In the genomic region with DNA sequence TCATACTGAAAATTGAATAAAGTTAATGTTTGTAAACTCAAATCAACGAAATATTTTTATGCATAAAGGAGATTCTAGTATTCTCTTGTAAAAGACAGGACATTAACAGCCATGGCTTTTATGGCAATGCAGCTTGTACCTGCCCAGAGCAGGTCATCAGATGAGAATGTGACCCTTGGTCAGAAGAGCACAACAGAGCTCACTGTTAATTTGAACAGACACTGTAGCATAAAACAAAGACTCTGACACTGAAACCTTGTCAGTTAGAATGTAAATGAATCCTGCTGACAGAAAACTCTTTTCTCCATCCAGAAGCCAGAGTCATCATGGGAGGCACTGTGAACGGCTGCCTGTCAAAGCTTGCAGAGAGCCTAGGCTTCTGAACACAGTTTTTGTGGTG, we compare ENCODE assay signal across 19 cellular contexts.
DNase-seq lines count a peak whose midpoint lies in the region; ATAC-seq and TF ChIP-seq lines count a peak whose summit lies in the region.
"Had no signal": no experiment of that assay in that cellular context is flagged by ENCODE, and none has a peak within 500 bp of the region (broad histone marks: within the 10 kb centered on the region; RNA-seq: fewer than 3 reads in every experiment).

No MANE protein-coding gene starts in this region.

- peaks cover 8% of the 10 kb centered on the region for H3K4me1 Mint-ChIP-seq in activated T-cell treated with anti-CD3 and anti-CD28 coated beads, Interleukin-2, amount 50 U/mL, for 72 hours (ENCODE audit: low read depth)
- no peaks in the 10 kb centered on the region for H3K4me1 Mint-ChIP-seq in type B pancreatic cell (ENCODE audit: unreplicated experiment)

- H3K9me3 Mint-ChIP-seq in activated T-cell treated with anti-CD3 and anti-CD28 coated beads, Interleukin-2, amount 50 U/mL, for 72 hours = peaks cover 2% of the 10 kb centered on the region in 2 donors
- no peaks in the 10 kb centered on the region for H3K9me3 Mint-ChIP-seq in type B pancreatic cell
- H3K9me3 Mint-ChIP-seq: CD4-positive, alpha-beta T cell had no signal

- no peak for DNase-seq in activated T-cell treated with anti-CD3 and anti-CD28 coated beads, Interleukin-2, amount 50 U/mL, for 72 hours
- DNase-seq in activated T-cell treated with anti-CD3 and anti-CD28 coated beads, Interleukin-2, amount 50 U/mL, for 48 hours = no peak
- DNase-seq in hepatocyte (ENCODE audit: low spot score) = peak; percentile 31
- peak; percentile 12 for DNase-seq in medulla oblongata (ENCODE audit: extremely low spot score)
- peak; percentile 4 for DNase-seq in superior temporal gyrus (ENCODE audit: extremely low spot score)
- DNase-seq in activated CD4-positive, alpha-beta T cell treated with anti-CD3 and anti-CD28 coated beads, Interleukin-2, amount 50 U/mL, for 4 hours = no peak
- DNase-seq in activated CD4-positive, CD25-positive, alpha-beta regulatory T cell treated with anti-CD3 and anti-CD28 coated beads, Interleukin-2, amount 50 U/mL, for 72 hours = no peak
- DNase-seq in type B pancreatic cell (ENCODE audit: extremely low spot score, unreplicated experiment) = no peak
- DNase-seq: AML-193; CD4-positive, alpha-beta T cell; DMS153; DMS79; GDM1 had no signal

- no peaks in the 10 kb centered on the region for H3K27me3 Mint-ChIP-seq in activated T-cell treated with anti-CD3 and anti-CD28 coated beads, Interleukin-2, amount 50 U/mL, for 72 hours (ENCODE audit: low read depth)
- no peaks in the 10 kb centered on the region for H3K27me3 Mint-ChIP-seq in type B pancreatic cell
- H3K27me3 Mint-ChIP-seq: CD4-positive, alpha-beta T cell had no signal

- no peak overlapping the region for H3K4me3 Mint-ChIP-seq in activated T-cell treated with anti-CD3 and anti-CD28 coated beads, Interleukin-2, amount 50 U/mL, for 72 hours
- H3K4me3 Mint-ChIP-seq in type B pancreatic cell = no peak overlapping the region
- H3K4me3 Mint-ChIP-seq: CD4-positive, alpha-beta T cell had no signal

- no peaks in the 10 kb centered on the region for H3K79me2 ChIP-seq in hepatocyte

- no peaks in the 10 kb centered on the region for H3K9me2 ChIP-seq in hepatocyte (replicated peaks; ENCODE audit: insufficient read depth)

- peak overlapping the region; percentile 19 for H3K4me2 ChIP-seq in hepatocyte
- H3K4me2 ChIP-seq: A549 had no signal

- no peak overlapping the region for H3K4me3 ChIP-seq in hepatocyte
- H3K4me3 ChIP-seq: A549, GM23248, HAP-1 had no signal

- peak overlapping the region; percentile 35 for H3K27ac ChIP-seq in hepatocyte
- H3K27ac ChIP-seq: 22Rv1, A549, C4-2B, GM23248, HL-60 had no signal

- TF ChIP-seq CTCF in hepatocyte (IDR thresholded peaks at IDR 0.05; ENCODE audit: poor library complexity) (no peak), type B pancreatic cell (conservative IDR thresholded peaks at IDR 0.05) (no peak)

- H4K20me1 ChIP-seq in hepatocyte (ENCODE audit: insufficient read depth, poor library complexity, severe bottlenecking) = no peaks in the 10 kb centered on the region

- no peaks in the 10 kb centered on the region for H3K9me3 ChIP-seq in hepatocyte (ENCODE audit: low read depth)
- H3K9me3 ChIP-seq: A549, HAP-1 had no signal

- no peak for ATAC-seq in activated T-cell treated with anti-CD3 and anti-CD28 coated beads, Interleukin-2, amount 50 U/mL, for 72 hours (replicated peaks in 1 of 2)
- ATAC-seq: A549 had no signal

- H3K27me3 ChIP-seq in hepatocyte = no peaks in the 10 kb centered on the region

- peak overlapping the region; percentile 8 for H3K27ac Mint-ChIP-seq in activated T-cell treated with anti-CD3 and anti-CD28 coated beads, Interleukin-2, amount 50 U/mL, for 72 hours
- H3K27ac Mint-ChIP-seq in type B pancreatic cell = no peak overlapping the region
- H3K27ac Mint-ChIP-seq: CD4-positive, alpha-beta T cell had no signal

- H2AFZ ChIP-seq in hepatocyte = peak overlapping the region; percentile 6
- H2AFZ ChIP-seq: GM23248 had no signal

- 59% methylated on average over 2 of the region's 2 CpGs for WGBS in hepatocyte (ENCODE audit: low lambda C conversion rate, missing lambda C conversion rate)

- peaks cover 12% of the 10 kb centered on the region for H3K4me1 ChIP-seq in hepatocyte (ENCODE audit: insufficient read depth)
- H3K4me1 ChIP-seq: A549, HAP-1 had no signal

- H3K36me3 Mint-ChIP-seq in activated T-cell treated with anti-CD3 and anti-CD28 coated beads, Interleukin-2, amount 50 U/mL, for 72 hours (ENCODE audit: insufficient read depth in 2 of 2) = peaks cover 0 to 1% of the 10 kb centered on the region in 2 donors
- no peaks in the 10 kb centered on the region for H3K36me3 Mint-ChIP-seq in type B pancreatic cell

- no peaks in the 10 kb centered on the region for H3K36me3 ChIP-seq in hepatocyte (replicated peaks; ENCODE audit: insufficient read depth, low read depth)
- H3K36me3 ChIP-seq: HAP-1 had no signal

Comparison
In these comparisons a context has a peak if more than half of its experiments do, and no peak if none do; other contexts are left out.
1. DNase-seq: peak in hepatocyte (single experiment), medulla oblongata (single experiment) and superior temporal gyrus (single experiment); none in activated T-cell treated with anti-CD3 and anti-CD28 coated beads, Interleukin-2, amount 50 U/mL, for 72 hours (0 of 2), activated T-cell treated with anti-CD3 and anti-CD28 coated beads, Interleukin-2, amount 50 U/mL, for 48 hours (0 of 2), activated CD4-positive, alpha-beta T cell treated with anti-CD3 and anti-CD28 coated beads, Interleukin-2, amount 50 U/mL, for 4 hours (0 of 2), activated CD4-positive, CD25-positive, alpha-beta regulatory T cell treated with anti-CD3 and anti-CD28 coated beads, Interleukin-2, amount 50 U/mL, for 72 hours (single experiment) and type B pancreatic cell (single experiment).